In the genomic region with DNA sequence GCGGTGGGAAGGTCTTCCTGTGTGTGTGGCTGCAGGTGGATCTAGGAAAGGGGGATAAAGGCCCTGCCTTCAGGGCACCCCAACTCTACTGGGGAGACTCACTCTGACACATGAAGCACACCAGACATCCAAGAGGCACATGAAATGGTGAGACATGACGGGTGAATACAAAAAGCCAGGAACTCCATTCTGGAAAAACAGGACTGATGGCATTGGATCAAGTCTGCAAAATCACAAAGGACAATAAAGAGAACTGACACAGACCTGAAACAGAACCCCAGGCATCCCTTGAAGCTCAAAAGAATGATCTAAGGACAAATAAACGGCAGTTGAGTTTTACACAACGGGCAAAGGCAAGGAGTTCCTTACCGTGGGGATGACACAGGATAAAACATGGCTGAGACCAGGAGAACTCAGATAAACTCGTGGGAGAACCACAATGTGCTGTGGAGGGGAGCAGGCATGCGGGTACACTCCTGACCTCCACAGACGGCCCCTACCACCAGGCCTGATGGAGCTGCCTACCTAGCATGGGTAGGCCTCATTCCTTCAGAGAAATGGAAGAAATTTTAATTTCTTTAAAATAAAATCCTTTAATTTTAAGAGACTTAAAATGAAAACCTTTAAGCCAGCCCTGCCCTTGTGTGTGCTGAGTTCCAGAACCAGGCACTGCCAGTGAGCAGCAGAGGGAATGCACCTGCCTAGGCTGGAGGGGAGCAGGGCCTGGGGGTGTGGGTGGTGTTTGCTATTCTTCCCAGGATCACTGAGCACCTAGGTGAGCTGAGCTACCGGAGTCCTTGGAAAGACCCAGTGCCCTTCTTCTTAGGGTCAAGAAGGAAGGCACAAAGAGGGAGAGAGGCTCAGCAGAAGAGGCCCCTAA, we compare ENCODE assay signal across 21 cellular contexts.
"Had no signal": no experiment of that assay in that cellular context is flagged by ENCODE, and none has a peak within 500 bp of the region (broad histone marks: within the 10 kb centered on the region; RNA-seq: fewer than 3 reads in every experiment).

No MANE protein-coding gene starts in this region.

- H3K4me3 ChIP-seq: gastroesophageal sphincter, pancreas, psoas muscle, sigmoid colon, upper lobe of right lung had no signal

- H3K36me3 Mint-ChIP-seq: immature natural killer cell; natural killer cell; stimulated activated effector memory CD8-positive, alpha-beta T cell treated with anti-CD3 and anti-CD28 coated beads, Interleukin-12 subunit alpha, Interleukin-12 subunit beta, amount 100 ng/mL, for 72 hours had no signal

- H3K36me3 ChIP-seq: brain microvascular endothelial cell, gastroesophageal sphincter, neutrophil, pancreas, sigmoid colon, upper lobe of right lung had no signal

- H3K27ac Mint-ChIP-seq: activated naive CD4-positive, alpha-beta T cell treated with anti-CD3 and anti-CD28 coated beads for 36 hours; immature natural killer cell; natural killer cell; stimulated activated effector memory CD8-positive, alpha-beta T cell treated with anti-CD3 and anti-CD28 coated beads, Interleukin-12 subunit alpha, Interleukin-12 subunit beta, amount 100 ng/mL, for 72 hours; stimulated activated naive CD8-positive, alpha-beta T cell treated with anti-CD3 and anti-CD28 coated beads, Interleukin-15, Interleukin-2, amounts not matched to agents 100 ng/mL and 50 ng/mL, for 24 hours had no signal

- H3K27me3 Mint-ChIP-seq: stimulated activated naive CD8-positive, alpha-beta T cell treated with anti-CD3 and anti-CD28 coated beads, Interleukin-15, Interleukin-2, amounts not matched to agents 100 ng/mL and 50 ng/mL, for 24 hours had no signal

- H3K9me3 ChIP-seq: gastroesophageal sphincter, neutrophil, pancreas, psoas muscle, sigmoid colon, upper lobe of right lung had no signal

- H3K4me1 ChIP-seq: gastroesophageal sphincter, psoas muscle, sigmoid colon, upper lobe of right lung had no signal

- DNase-seq: activated CD4-positive, alpha-beta T cell treated with anti-CD3 and anti-CD28 coated beads for 4 hours; activated CD4-positive, alpha-beta T cell treated with anti-CD3 and anti-CD28 coated beads, Interleukin-2, amount 50 U/mL, for 4 hours; activated CD4-positive, CD25-positive, alpha-beta regulatory T cell; activated effector memory CD4-positive, alpha-beta T cell treated with anti-CD3 and anti-CD28 coated beads, Interleukin-2, amount 50 U/mL, for 16 hours; activated naive CD4-positive, alpha-beta T cell treated with anti-CD3 and anti-CD28 coated beads for 36 hours; activated T-cell treated with anti-CD3 and anti-CD28 coated beads for 4 hours; amniotic stem cell; brain microvascular endothelial cell; immature natural killer cell; natural killer cell; psoas muscle; sigmoid colon; small intestine; stimulated activated CD4-positive, alpha-beta T cell treated with anti-CD3 and anti-CD28 coated beads, Interleukin-4, amount 100 ng/mL, for 24 hours; T-helper 2 cell; upper lobe of right lung had no signal

- H3K27me3 ChIP-seq: brain microvascular endothelial cell, gastroesophageal sphincter, neutrophil, pancreas, sigmoid colon had no signal

- H3K4me1 Mint-ChIP-seq: immature natural killer cell; natural killer cell; stimulated activated effector memory CD8-positive, alpha-beta T cell treated with anti-CD3 and anti-CD28 coated beads, Interleukin-12 subunit alpha, Interleukin-12 subunit beta, amount 100 ng/mL, for 72 hours had no signal

- H3K9me3 Mint-ChIP-seq: activated naive CD4-positive, alpha-beta T cell treated with anti-CD3 and anti-CD28 coated beads for 36 hours; immature natural killer cell; natural killer cell; stimulated activated effector memory CD8-positive, alpha-beta T cell treated with anti-CD3 and anti-CD28 coated beads, Interleukin-12 subunit alpha, Interleukin-12 subunit beta, amount 100 ng/mL, for 72 hours; stimulated activated naive CD8-positive, alpha-beta T cell treated with anti-CD3 and anti-CD28 coated beads, Interleukin-15, Interleukin-2, amounts not matched to agents 100 ng/mL and 50 ng/mL, for 24 hours had no signal

- H3K27ac ChIP-seq: brain microvascular endothelial cell, gastroesophageal sphincter, neutrophil, pancreas, psoas muscle, sigmoid colon, upper lobe of right lung had no signal

- ATAC-seq: gastroesophageal sphincter, natural killer cell, pancreas, upper lobe of right lung had no signal

- H3K4me3 Mint-ChIP-seq: activated naive CD4-positive, alpha-beta T cell treated with anti-CD3 and anti-CD28 coated beads for 36 hours; immature natural killer cell; natural killer cell; stimulated activated effector memory CD8-positive, alpha-beta T cell treated with anti-CD3 and anti-CD28 coated beads, Interleukin-12 subunit alpha, Interleukin-12 subunit beta, amount 100 ng/mL, for 72 hours; stimulated activated naive CD8-positive, alpha-beta T cell treated with anti-CD3 and anti-CD28 coated beads, Interleukin-15, Interleukin-2, amounts not matched to agents 100 ng/mL and 50 ng/mL, for 24 hours had no signal
